ENCODE assay signal across 13 cellular contexts in the genomic region with DNA sequence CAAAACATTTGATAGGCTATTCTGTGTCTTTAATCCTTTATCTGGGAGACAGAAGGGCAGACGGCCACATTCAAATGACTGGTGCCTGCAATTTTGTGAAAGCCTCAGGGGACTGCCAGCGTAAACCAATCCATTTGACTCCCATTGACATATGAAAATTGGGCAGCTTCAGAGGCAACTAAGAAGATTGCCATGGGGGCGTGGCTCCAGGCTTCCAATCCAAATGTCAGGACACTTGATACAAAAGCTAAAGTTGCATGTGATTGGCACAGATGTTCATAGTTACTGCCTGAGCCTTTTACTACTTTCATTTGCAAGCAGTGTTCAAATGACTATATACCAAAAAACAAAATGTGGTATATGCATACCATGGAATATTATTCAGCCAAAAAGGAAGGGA.
DNase-seq lines count a peak whose midpoint lies in the region; ATAC-seq and TF ChIP-seq lines count a peak whose summit lies in the region.
"Had no signal": no experiment of that assay in that cellular context is flagged by ENCODE, and none has a peak within 500 bp of the region (broad histone marks: within the 10 kb centered on the region; RNA-seq: fewer than 3 reads in every experiment).

No MANE protein-coding gene starts in this region.

- H3K4me1 ChIP-seq in HEK293 (ENCODE audit: control insufficient read depth, insufficient read depth, low read length) = peaks cover 5% of the 10 kb centered on the region; the same call in 1 of the 2 replicates

- H3K36me3 ChIP-seq in HEK293 (ENCODE audit: control insufficient read depth in 2 of 2, insufficient read depth in 1 of 2, low read length in 2 of 2) = peaks cover 0 to 21% of the 10 kb centered on the region in 2 experiments; a peak in 1 of 3 replicates
- H3K36me3 ChIP-seq: ovary had no signal

- no peaks in the 10 kb centered on the region for H3K9me3 ChIP-seq in HEK293 (ENCODE audit: control insufficient read depth, insufficient read depth, low read depth, low read length)
- H3K9me3 ChIP-seq: ovary had no signal

- CTCF ChIA-PET in HEK293 (lab: Yijun Ruan, JAX) = interaction anchor here (0.6 kb wide), 1 partner anchor 238 kb away, joined by 4 read pairs; no protein-coding TSS in a partner anchor

- no peak for TF ChIP-seq CTCF in HEK293 (tag by site-specific recombination; IDR thresholded peaks at IDR 0.05)
- no peak for TF ChIP-seq CTCF in choroid plexus epithelial cell (conservative IDR thresholded peaks at IDR 0.05; ENCODE audit: low read depth, low read length)

- peak; percentile 30 for DNase-seq in COR-L47 (lab: John Stamatoyannopoulos, UW)
- peak; percentile 9 for DNase-seq in NCI-H446 treated with DMSO at 0.1 percent for 48 hours (lab: John Stamatoyannopoulos, UW)
- peak; percentile 3 for DNase-seq in choroid plexus epithelial cell (ENCODE audit: low read depth)
- no peak for DNase-seq in activated CD8-positive, alpha-beta memory T cell treated with anti-CD3 and anti-CD28 coated beads, Interleukin-2, amount 50 U/mL, for 4 hours
- DNase-seq: activated B cell treated with CpG ODN at 0.5 μM for 24 hours; activated effector memory CD4-positive, alpha-beta T cell treated with Interleukin-2 at 50 U/mL for 16 hours; foreskin keratinocyte; ovary; stimulated activated CD4-positive, alpha-beta T cell treated with anti-CD3 and anti-CD28 coated beads, Interleukin-4, amount 100 ng/mL, for 1 hour had no signal

- ATAC-seq in HG03159 (IDR thresholded peaks at IDR 0.05; ENCODE audit: unreplicated experiment) = no peak
- no peak for ATAC-seq in GM21390 (IDR thresholded peaks at IDR 0.05; ENCODE audit: unreplicated experiment)
- ATAC-seq in HG03457 (IDR thresholded peaks at IDR 0.05; ENCODE audit: unreplicated experiment) = no peak
- ATAC-seq: foreskin keratinocyte had no signal

- POLR2A ChIA-PET in HEK293 (lab: Yijun Ruan, JAX) = no interaction called here

- H3K27ac ChIP-seq in HEK293 (ENCODE audit: extremely low read depth, low read depth, low read length) = no peak overlapping the region
- H3K27ac ChIP-seq: foreskin keratinocyte, ovary had no signal

- H3K4me3 ChIP-seq in HEK293 (ENCODE audit: low read depth, low read length) (no peak overlapping the region), choroid plexus epithelial cell (ENCODE audit: low read depth, low read length) (no peak overlapping the region)
- H3K4me3 ChIP-seq: ovary had no signal

TF ChIP-seq in HEK293, 187 proteins besides CTCF, POLR2A, EP300 and RAD21:
- TF ChIP-seq KLF10 (tag by site-specific recombination; IDR thresholded peaks at IDR 0.05) (peak; percentile 86), ZNF335 (tag by site-specific recombination; conservative IDR thresholded peaks at IDR 0.05) (no peak), ZNF837 (tag by site-specific recombination; IDR thresholded peaks at IDR 0.05) (no peak), ZNF211 (tag by site-specific recombination; IDR thresholded peaks at IDR 0.05; ENCODE audit: low read depth) (0 out of 2 replicates have a peak, but pooled peaks have one; percentile 21)
